1 cellular context compared by ENCODE assay signal in the genomic region with DNA sequence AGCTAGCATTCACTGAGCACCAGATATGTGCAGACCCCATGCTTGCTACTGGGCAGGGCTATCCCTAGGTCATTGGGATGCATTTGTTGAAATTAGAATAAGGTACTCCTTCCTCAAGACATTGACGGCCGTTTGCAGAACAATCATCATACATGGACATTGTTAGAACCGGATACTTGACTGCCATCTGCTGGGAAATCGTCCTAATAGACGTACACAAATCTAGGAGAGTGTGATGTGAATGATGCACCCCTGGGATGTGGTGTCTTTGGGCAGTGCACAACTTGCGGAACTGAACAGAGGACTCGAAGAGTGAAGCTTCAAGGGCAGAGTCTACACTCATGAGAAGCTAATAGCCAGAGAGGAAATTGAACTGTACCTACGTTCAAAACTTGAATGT.
TF ChIP-seq lines count a peak whose summit lies in the region.

No MANE protein-coding gene starts in this region.

TF ChIP-seq in liver, 16 proteins besides CTCF, POLR2A, EP300 and RAD21:
- TF ChIP-seq, protein P1, sequence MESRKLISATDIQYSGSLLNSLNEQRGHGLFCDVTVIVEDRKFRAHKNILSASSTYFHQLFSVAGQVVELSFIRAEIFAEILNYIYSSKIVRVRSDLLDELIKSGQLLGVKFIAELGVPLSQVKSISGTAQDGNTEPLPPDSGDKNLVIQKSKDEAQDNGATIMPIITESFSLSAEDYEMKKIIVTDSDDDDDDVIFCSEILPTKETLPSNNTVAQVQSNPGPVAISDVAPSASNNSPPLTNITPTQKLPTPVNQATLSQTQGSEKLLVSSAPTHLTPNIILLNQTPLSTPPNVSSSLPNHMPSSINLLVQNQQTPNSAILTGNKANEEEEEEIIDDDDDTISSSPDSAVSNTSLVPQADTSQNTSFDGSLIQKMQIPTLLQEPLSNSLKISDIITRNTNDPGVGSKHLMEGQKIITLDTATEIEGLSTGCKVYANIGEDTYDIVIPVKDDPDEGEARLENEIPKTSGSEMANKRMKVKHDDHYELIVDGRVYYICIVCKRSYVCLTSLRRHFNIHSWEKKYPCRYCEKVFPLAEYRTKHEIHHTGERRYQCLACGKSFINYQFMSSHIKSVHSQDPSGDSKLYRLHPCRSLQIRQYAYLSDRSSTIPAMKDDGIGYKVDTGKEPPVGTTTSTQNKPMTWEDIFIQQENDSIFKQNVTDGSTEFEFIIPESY (IDR thresholded peaks at IDR 0.05), result no peak
- TF ChIP-seq FOXA2 (IDR thresholded peaks at IDR 0.05) (no peak), TAF1 (conservative IDR thresholded peaks at IDR 0.05) (no peak), JUND (IDR thresholded peaks at IDR 0.05) (no peak), HNF4A (conservative IDR thresholded peaks at IDR 0.05) (no peak), HNF4G (IDR thresholded peaks at IDR 0.05) (no peak), YY1 (IDR thresholded peaks at IDR 0.05) (no peak)
